2 cellular contexts compared by ENCODE assay signal in genomic region chr19:57812975-57813820, GRCh38.
TF ChIP-seq lines count a peak whose summit lies in the region.

No MANE protein-coding gene starts in this region.

TF ChIP-seq in HEK293, 187 proteins besides CTCF, POLR2A, EP300 and RAD21:
- TF ChIP-seq PRDM10 (tag by site-specific recombination; IDR thresholded peaks at IDR 0.05) = peak; percentile 73
- TF ChIP-seq ZNF362 (tag by site-specific recombination; IDR thresholded peaks at IDR 0.05) = peak; percentile 48; the same call in 1 of the 2 replicates
- TF ChIP-seq ZBTB17 (tag by site-specific recombination; IDR thresholded peaks at IDR 0.05) = 0 out of 2 replicates have a peak, but pooled peaks have one; percentile 15

TF ChIP-seq in GM12878, 131 proteins besides CTCF, POLR2A, EP300 and RAD21:
- 0 out of 2 replicates have a peak, but pooled peaks have one; percentile 20 for TF ChIP-seq MLLT1 (IDR thresholded peaks at IDR 0.05)
